In genomic region chr17:61799812-61800484, GRCh38 we compare ENCODE assay signal across 21 cellular contexts.
"Had no signal": no experiment of that assay in that cellular context is flagged by ENCODE, and none has a peak within 500 bp of the region (broad histone marks: within the 10 kb centered on the region; RNA-seq: fewer than 3 reads in every experiment).

No MANE protein-coding gene starts in this region.

- H3K36me3 ChIP-seq: adrenal gland, breast epithelium, lower lobe of right lung, sigmoid colon had no signal

- H3K4me3 ChIP-seq: adrenal gland, breast epithelium, coronary artery, lower lobe of right lung, sigmoid colon had no signal

- DNase-seq: activated CD4-positive, alpha-beta T cell treated with anti-CD3 and anti-CD28 coated beads, Interleukin-2, amount 50 U/mL, for 1 hour; activated CD4-positive, CD25-positive, alpha-beta regulatory T cell treated with anti-CD3 and anti-CD28 coated beads, Interleukin-2, amount 50 U/mL, for 72 hours; activated CD8-positive, alpha-beta memory T cell treated with anti-CD3 and anti-CD28 coated beads for 24 hours; activated gamma-delta T cell treated with Interleukin-2 at 50 U/mL for 16 hours; adrenal gland; erythroblast; foreskin melanocyte; lower lobe of right lung; sigmoid colon; stimulated activated CD4-positive, alpha-beta T cell treated with anti-CD3 and anti-CD28 coated beads, Interleukin-4, amount 100 ng/mL, for 4 hours; T1000 had no signal

- FAIRE-seq: astrocyte, endometrium, keratinocyte had no signal

- H3K79me2 ChIP-seq: parathyroid adenoma had no signal

- H3K27ac ChIP-seq: adrenal gland, breast epithelium, coronary artery, lower lobe of right lung, neutrophil, parathyroid adenoma, sigmoid colon had no signal

- ATAC-seq: activated naive CD4-positive, alpha-beta T cell treated with anti-CD3 and anti-CD28 coated beads, Interleukin-2, amount 50 U/mL, for 72 hours; lower lobe of right lung; natural killer cell treated with Interleukin-12 subunit alpha and Interleukin-12 subunit beta and Interleukin-15 and Interleukin-18, amount 100 ng/mL, for 72 hours; stimulated activated memory B cell treated with anti-CD40 and anti-IgM and Interleukin-4, amounts not matched to agents 10 μg/mL and 1 μg/mL and 100 μg/mL, for 72 hours had no signal

- H3K4me1 ChIP-seq: adrenal gland, breast epithelium, lower lobe of right lung, parathyroid adenoma, sigmoid colon had no signal

- H3K9ac ChIP-seq: parathyroid adenoma had no signal

- H3K27me3 ChIP-seq: adrenal gland, breast epithelium, neutrophil, sigmoid colon had no signal

- H3K9me3 ChIP-seq: adrenal gland, breast epithelium, lower lobe of right lung, neutrophil, sigmoid colon had no signal

- H2AFZ ChIP-seq: parathyroid adenoma had no signal
